1 cellular context compared by ENCODE assay signal in genomic region chr17:4219241-4219640, GRCh38.
TF ChIP-seq lines count a peak whose summit lies in the region.

No MANE protein-coding gene starts in this region.

TF ChIP-seq in H1, 55 proteins besides CTCF, POLR2A, EP300 and RAD21:
- TF ChIP-seq TAF1 (IDR thresholded peaks at IDR 0.05; ENCODE audit: low read depth, low read length) (no peak), HDAC6 (IDR thresholded peaks at IDR 0.05; ENCODE audit: low read depth, low read length) (no peak), MAX (IDR thresholded peaks at IDR 0.05) (no peak), RNF2 (IDR thresholded peaks at IDR 0.05; ENCODE audit: borderline replicate concordance, low read depth, low read length, missing control alignments, poor library complexity, severe bottlenecking) (no peak), RBBP5 (IDR thresholded peaks at IDR 0.05; ENCODE audit: borderline replicate concordance, low read depth, low read length) (no peak), SRF (IDR thresholded peaks at IDR 0.05; ENCODE audit: low read depth, low read length) (no peak)
